1 cellular context compared by ENCODE assay signal in genomic region chr5:59665086-59665831, GRCh38.
TF ChIP-seq lines count a peak whose summit lies in the region.

No MANE protein-coding gene starts in this region.

TF ChIP-seq in HepG2, 621 proteins besides CTCF, POLR2A, EP300 and RAD21 (continued from another document):
- TF ChIP-seq PAXIP1 (CRISPR knock-in tag; conservative IDR thresholded peaks at IDR 0.05) = 0 out of 2 replicates have a peak, but pooled peaks have one; percentile 18
- TF ChIP-seq HINFP (CRISPR knock-in tag; IDR thresholded peaks at IDR 0.05; ENCODE audit: low read depth) = no peak
- no peak for TF ChIP-seq ZNF512 (CRISPR knock-in tag; IDR thresholded peaks at IDR 0.05)
- no peak for TF ChIP-seq ZNF619 (CRISPR knock-in tag; IDR thresholded peaks at IDR 0.05)
